ENCODE assay signal across 9 cellular contexts in genomic region chr11:117229931-117230285, GRCh38. TPM values are rescaled to one million over a fixed set of nuclear protein-coding genes. Genes with fewer than 3 reads are reported as not detected.
A peak's percentile ranks its signal among the peaks of the same experiment; 100 is the strongest.
DNase-seq lines count a peak whose midpoint lies in the region; ATAC-seq and TF ChIP-seq lines count a peak whose summit lies in the region.
"Had no signal": no experiment of that assay in that cellular context is flagged by ENCODE, and none has a peak within 500 bp of the region (broad histone marks: within the 10 kb centered on the region; RNA-seq: fewer than 3 reads in every experiment).

No MANE protein-coding gene starts in this region.

- H3K36me3 Mint-ChIP-seq in MCF 10A (ENCODE audit: insufficient read depth, unreplicated experiment) = peaks cover 37% of the 10 kb centered on the region
- H3K36me3 Mint-ChIP-seq in activated CD4-positive, alpha-beta memory T cell treated with anti-CD3 and anti-CD28 coated beads, Interleukin-2, amount 10 ng/mL, durations not matched to agents 7 days and 5 days (ENCODE audit: low read depth) = peaks cover 63% of the 10 kb centered on the region
- H3K36me3 Mint-ChIP-seq in immature natural killer cell = peaks cover 15 to 30% (median 16%) of the 10 kb centered on the region in 3 donors
- H3K36me3 Mint-ChIP-seq in type B pancreatic cell = peaks cover 4% of the 10 kb centered on the region

- TF ChIP-seq CTCF in MCF 10A (IDR thresholded peaks at IDR 0.05; ENCODE audit: unreplicated experiment) (no peak), breast epithelium (IDR thresholded peaks at IDR 0.05) (no peak), type B pancreatic cell (conservative IDR thresholded peaks at IDR 0.05) (no peak), gastroesophageal sphincter (IDR thresholded peaks at IDR 0.05) (no peak)

- intact Hi-C loops in MCF 10A (cut with micrococcal nuclease) = loop anchor here (5.0 to 10.0 kb wide), 4 partner anchors 155 to 585 kb away; partner anchors contain the start of gene APOA5
- intact Hi-C loops in breast epithelium (cut with DNase I; ENCODE audit: low total_unique reads) = loop anchor here (10.0 kb wide), 1 partner anchor 355 kb away; no protein-coding TSS in a partner anchor

- CTCF ChIA-PET in MCF 10A (lab: Yijun Ruan, JAX) = interaction anchor here (0.7 to 3.7 kb wide), 3 partner anchors 9 to 1259 kb away, joined by 3 to 27 read pairs (median 3); no protein-coding TSS in a partner anchor
- CTCF ChIA-PET in activated CD4-positive, alpha-beta memory T cell treated with anti-CD3 and anti-CD28 coated beads, Interleukin-2, amount 10 ng/mL, durations not matched to agents 7 days and 5 days (lab: Charles Lee) = interaction anchor here (0.6 to 9.9 kb wide), 6 partner anchors 19 to 394 kb away, joined by 3 to 95 read pairs (median 5); partner anchors contain the start of genes CEP164 and SIDT2

- H3K27ac Mint-ChIP-seq in MCF 10A (ENCODE audit: low read depth, unreplicated experiment) = no peak overlapping the region
- H3K27ac Mint-ChIP-seq in activated CD4-positive, alpha-beta memory T cell treated with anti-CD3 and anti-CD28 coated beads, Interleukin-2, amount 10 ng/mL, durations not matched to agents 7 days and 5 days = peak overlapping the region; percentile 99
- peak overlapping the region; percentile 90 to 100 (median 96) for H3K27ac Mint-ChIP-seq in immature natural killer cell
- H3K27ac Mint-ChIP-seq in type B pancreatic cell = no peak overlapping the region
- H3K27ac Mint-ChIP-seq: GM23338 had no signal

- POLR2A ChIA-PET in MCF 10A (lab: Yijun Ruan, JAX) = interaction anchor here (4.8 kb wide), 1 partner anchor 86 kb away, joined by 37 read pairs; the partner anchor contains the start of gene PAFAH1B2
- POLR2A ChIA-PET in activated CD4-positive, alpha-beta memory T cell treated with anti-CD3 and anti-CD28 coated beads, Interleukin-2, amount 10 ng/mL, durations not matched to agents 7 days and 5 days (lab: Charles Lee) = interaction anchor here (0.8 to 4.7 kb wide), 15 partner anchors 9 to 1075 kb away, joined by 3 to 55 read pairs (median 7); partner anchors contain the start of genes CEP164, PAFAH1B2, SIDT2 and SIK3

- no peaks in the 10 kb centered on the region for H3K36me3 ChIP-seq in breast epithelium
- peaks cover 0 to 49% of the 10 kb centered on the region in 2 donors for H3K36me3 ChIP-seq in gastroesophageal sphincter

- H3K4me1 Mint-ChIP-seq in MCF 10A (ENCODE audit: insufficient read depth, unreplicated experiment) (peaks cover 26% of the 10 kb centered on the region), immature natural killer cell (peaks cover 59 to 65% of the 10 kb centered on the region in 2 donors), type B pancreatic cell (ENCODE audit: unreplicated experiment) (peaks cover 35% of the 10 kb centered on the region)
- H3K4me1 Mint-ChIP-seq in activated CD4-positive, alpha-beta memory T cell treated with anti-CD3 and anti-CD28 coated beads, Interleukin-2, amount 10 ng/mL, durations not matched to agents 7 days and 5 days = peaks cover 52% of the 10 kb centered on the region

- H3K4me3 ChIP-seq in breast epithelium = no peak overlapping the region
- no peak overlapping the region for H3K4me3 ChIP-seq in gastroesophageal sphincter
- H3K4me3 ChIP-seq: GM23338 had no signal

- no peak for ATAC-seq in gastroesophageal sphincter
- ATAC-seq: GM23338 had no signal

- DNase-seq in MCF 10A (ENCODE audit: unreplicated experiment) (no peak), breast epithelium (ENCODE audit: low spot score in 2 of 2) (no peak), immature natural killer cell (no peak), type B pancreatic cell (ENCODE audit: extremely low spot score, unreplicated experiment) (no peak), NCI-H69 (lab: John Stamatoyannopoulos, UW) (no peak), GM19240 (ENCODE audit: insufficient read length, low spot score) (no peak)
- no peak for DNase-seq in activated CD4-positive, alpha-beta memory T cell treated with anti-CD3 and anti-CD28 coated beads, Interleukin-2, amount 10 ng/mL, durations not matched to agents 7 days and 5 days

- H3K9me3 Mint-ChIP-seq in MCF 10A (ENCODE audit: unreplicated experiment) = no peaks in the 10 kb centered on the region
- H3K9me3 Mint-ChIP-seq in activated CD4-positive, alpha-beta memory T cell treated with anti-CD3 and anti-CD28 coated beads, Interleukin-2, amount 10 ng/mL, durations not matched to agents 7 days and 5 days = no peaks in the 10 kb centered on the region
- no peaks in the 10 kb centered on the region for H3K9me3 Mint-ChIP-seq in immature natural killer cell
- H3K9me3 Mint-ChIP-seq in type B pancreatic cell = no peaks in the 10 kb centered on the region
- H3K9me3 Mint-ChIP-seq: GM23338 had no signal

- H3K27me3 Mint-ChIP-seq in MCF 10A (ENCODE audit: insufficient read depth, unreplicated experiment) (no peaks in the 10 kb centered on the region), immature natural killer cell (ENCODE audit: low read depth in 3 of 3) (peaks cover 16 to 25% (median 16%) of the 10 kb centered on the region in 3 donors), type B pancreatic cell (no peaks in the 10 kb centered on the region)
- H3K27me3 Mint-ChIP-seq in activated CD4-positive, alpha-beta memory T cell treated with anti-CD3 and anti-CD28 coated beads, Interleukin-2, amount 10 ng/mL, durations not matched to agents 7 days and 5 days = no peaks in the 10 kb centered on the region

- H3K4me3 Mint-ChIP-seq in MCF 10A (ENCODE audit: unreplicated experiment) (peak overlapping the region; percentile 94), immature natural killer cell (peak overlapping the region; percentile 91 to 99 (median 95)), type B pancreatic cell (peak overlapping the region; percentile 100)
- peak overlapping the region; percentile 100 for H3K4me3 Mint-ChIP-seq in activated CD4-positive, alpha-beta memory T cell treated with anti-CD3 and anti-CD28 coated beads, Interleukin-2, amount 10 ng/mL, durations not matched to agents 7 days and 5 days

- TF ChIP-seq POLR2A in breast epithelium (IDR thresholded peaks at IDR 0.05) (no peak), gastroesophageal sphincter (IDR thresholded peaks at IDR 0.05) (no peak)

- BruUV-seq in MCF 10A (replicated peaks; lab: Mats Ljungman, UMichigan) = no TSS peak

- no peak overlapping the region for H3K27ac ChIP-seq in breast epithelium
- H3K27ac ChIP-seq in gastroesophageal sphincter = no peak overlapping the region

- H3K9me3 ChIP-seq in breast epithelium = no peaks in the 10 kb centered on the region
- no peaks in the 10 kb centered on the region for H3K9me3 ChIP-seq in gastroesophageal sphincter

- no peaks in the 10 kb centered on the region for H3K27me3 ChIP-seq in breast epithelium
- no peaks in the 10 kb centered on the region for H3K27me3 ChIP-seq in gastroesophageal sphincter

- WGBS in gastroesophageal sphincter (ENCODE audit: low coverage in 1 of 2), 2 donors = 80 to 90% methylated on average over 1 to 5 of the region's 5 CpGs

- no peak for TF ChIP-seq EP300 in gastroesophageal sphincter (IDR thresholded peaks at IDR 0.05)

- H3K4me1 ChIP-seq in breast epithelium = peaks cover 2 to 4% of the 10 kb centered on the region in 2 donors
- peaks cover 0 to 68% (median 16%) of the 10 kb centered on the region in 3 donors for H3K4me1 ChIP-seq in gastroesophageal sphincter

RNA-seq across cellular contexts. Expression of gene PCSK7, which starts 2.0 kb away (rescaled TPM):
- 58.6 and 61.8 TPM in 2 replicates for total RNA-seq in MCF 10A (2022)
- total RNA-seq in breast epithelium = 10 to 100 TPM; 43.2 to 51.5 (median 44.2) TPM
- 100 to 1,000 TPM; 181 to 182 TPM for total RNA-seq in activated CD4-positive, alpha-beta memory T cell treated with anti-CD3 and anti-CD28 coated beads, Interleukin-2, amount 10 ng/mL, durations not matched to agents 7 days and 5 days
- 10 to 100 TPM; 32.8 to 96.3 (median 38.8) TPM for polyA plus RNA-seq in immature natural killer cell
- total RNA-seq in type B pancreatic cell (ENCODE audit: low replicate concordance) = 54.6 and 61.1 TPM in 2 replicates
- total RNA-seq in gastroesophageal sphincter = 10 to 100 TPM; 28.9 to 40.5 (median 35.3) TPM

RNA-seq across cellular contexts. Expression of gene RNF214, which starts 2.6 kb away (rescaled TPM):
- total RNA-seq in MCF 10A (2022) = 23.3 TPM in 2 replicates
- total RNA-seq in breast epithelium = 10 to 100 TPM; 12.3 to 13.3 (median 12.5) TPM
- 10 to 100 TPM; 23.1 to 23.6 TPM for total RNA-seq in activated CD4-positive, alpha-beta memory T cell treated with anti-CD3 and anti-CD28 coated beads, Interleukin-2, amount 10 ng/mL, durations not matched to agents 7 days and 5 days
- polyA plus RNA-seq in immature natural killer cell = 1 to 10 TPM; 5.3 to 9.8 (median 8.9) TPM
- 29.0 and 34.7 TPM in 2 replicates for total RNA-seq in type B pancreatic cell (ENCODE audit: low replicate concordance)
- 10 to 100 TPM; 14.8 to 21.2 (median 17.4) TPM for total RNA-seq in gastroesophageal sphincter

RNA-seq across cellular contexts. Expression of gene TAGLN, which starts 30.7 kb away (rescaled TPM):
- total RNA-seq in MCF 10A (2022) (18.0 and 45.4 TPM in 2 replicates), breast epithelium (1,000 to 10,000 TPM in 2 of 3 donors, 100 to 1,000 TPM in 1; 602 to 1,663 (median 1,380) TPM), type B pancreatic cell (ENCODE audit: low replicate concordance) (97.9 and 106 TPM in 2 replicates), gastroesophageal sphincter (over 10,000 TPM; 10,394 to 14,194 (median 13,050) TPM)
- 1 to 10 TPM; 5.2 to 5.8 TPM for total RNA-seq in activated CD4-positive, alpha-beta memory T cell treated with anti-CD3 and anti-CD28 coated beads, Interleukin-2, amount 10 ng/mL, durations not matched to agents 7 days and 5 days
- under 1 TPM; 0.08 to 0.40 (median 0.09) TPM for polyA plus RNA-seq in immature natural killer cell

RNA-seq across cellular contexts. Expression of gene SIDT2, which starts 51.4 kb away (rescaled TPM):
- total RNA-seq in MCF 10A (2022) (17.5 and 18.4 TPM in 2 replicates), breast epithelium (10 to 100 TPM; 45.2 to 86.7 (median 49.5) TPM), type B pancreatic cell (ENCODE audit: low replicate concordance) (53.1 and 62.0 TPM in 2 replicates), gastroesophageal sphincter (10 to 100 TPM; 15.3 to 50.1 (median 33.6) TPM)
- 10 to 100 TPM; 38.1 to 42.9 TPM for total RNA-seq in activated CD4-positive, alpha-beta memory T cell treated with anti-CD3 and anti-CD28 coated beads, Interleukin-2, amount 10 ng/mL, durations not matched to agents 7 days and 5 days
- 1 to 10 TPM; 1.6 to 4.7 (median 1.7) TPM for polyA plus RNA-seq in immature natural killer cell

Comparison
In these comparisons a context has a peak if more than half of its experiments do, and no peak if none do; other contexts are left out.
1. H3K27ac Mint-ChIP-seq: peak in activated CD4-positive, alpha-beta memory T cell treated with anti-CD3 and anti-CD28 coated beads, Interleukin-2, amount 10 ng/mL, durations not matched to agents 7 days and 5 days (single experiment) and immature natural killer cell (6 of 6); none in MCF 10A (single experiment) and type B pancreatic cell (single experiment).
2. RNA of gene TAGLN, which starts 30.7 kb away (total RNA-seq): 10,394 to 14,194 TPM in gastroesophageal sphincter; 602 to 1,663 TPM in breast epithelium, 97.9 to 106 TPM in type B pancreatic cell, 18.0 to 45.4 TPM in MCF 10A and 5.2 to 5.8 TPM in activated CD4-positive, alpha-beta memory T cell treated with anti-CD3 and anti-CD28 coated beads, Interleukin-2, amount 10 ng/mL, durations not matched to agents 7 days and 5 days; every median in the first group is over 4 times any median in the second.
3. Peak in every context shown above with its lines, with median percentiles within 50 percentile points of each other: H3K4me3 Mint-ChIP-seq.